Comparison of ENCODE assay signal across 19 cellular contexts in the genomic region with DNA sequence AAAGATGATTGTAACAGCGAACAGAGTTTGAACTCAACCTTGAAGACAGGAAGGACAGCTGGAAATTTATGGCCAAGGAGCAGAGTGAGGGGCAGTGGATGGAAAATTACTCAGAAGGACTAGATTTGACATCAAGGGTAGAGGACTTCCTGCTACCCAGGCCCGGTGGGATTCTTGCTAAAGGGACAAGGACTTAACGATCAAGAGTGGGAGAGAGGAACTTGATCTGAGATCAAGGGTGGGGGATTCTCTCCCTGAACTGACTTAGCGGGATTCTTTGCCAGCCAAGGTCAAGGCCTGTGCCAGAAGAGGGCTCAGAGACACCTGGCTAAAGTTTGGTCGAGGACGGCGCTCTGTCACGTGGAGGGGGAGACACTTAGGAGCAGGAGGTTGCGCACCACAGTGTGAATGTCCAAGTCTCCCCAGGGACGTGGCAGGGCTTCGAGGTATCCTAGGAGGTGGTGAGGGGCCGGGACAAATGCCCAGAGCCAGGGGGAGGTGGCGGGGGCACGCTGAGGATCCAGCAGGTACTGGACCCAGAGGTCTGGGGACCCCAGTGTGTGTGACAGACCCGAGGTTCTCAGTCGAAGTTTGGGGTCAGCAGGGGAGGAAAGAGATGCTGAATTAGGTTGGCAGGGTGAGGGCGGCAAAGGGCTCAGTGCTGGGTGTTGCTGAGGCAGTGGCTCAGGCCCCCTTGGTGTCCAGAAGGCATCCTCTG. TPM values are rescaled to one million over a fixed set of nuclear protein-coding genes. Genes with fewer than 3 reads are reported as not detected.
DNase-seq lines count a peak whose midpoint lies in the region; ATAC-seq, FAIRE-seq and TF ChIP-seq lines count a peak whose summit lies in the region.
"Had no signal": no experiment of that assay in that cellular context is flagged by ENCODE, and none has a peak within 500 bp of the region (broad histone marks: within the 10 kb centered on the region; RNA-seq: fewer than 3 reads in every experiment).

No MANE protein-coding gene starts in this region.

- no peak for FAIRE-seq in HepG2 (lab: Jason Lieb, UNC)
- FAIRE-seq: GM19239 had no signal

- H3K27me3 Mint-ChIP-seq in osteocyte (ENCODE audit: unreplicated experiment): peaks cover 3% of the 10 kb centered on the region
- H3K27me3 Mint-ChIP-seq: CD4-positive, alpha-beta T cell had no signal

- H3K4me1 Mint-ChIP-seq in osteocyte (ENCODE audit: unreplicated experiment): peaks cover 53% of the 10 kb centered on the region

- DNase-seq in right lobe of liver: peak; percentile 13 to 41 (median 32)
- DNase-seq in HepG2 (ENCODE audit: low spot score): no peak
- DNase-seq in left ventricle myocardium superior: peak; percentile 22
- no peak for DNase-seq in osteocyte (ENCODE audit: extremely low spot score, unreplicated experiment)
- DNase-seq in COLO668 (lab: John Stamatoyannopoulos, UW; ENCODE audit: unreplicated experiment): no peak
- DNase-seq in gastrocnemius medialis: no peak
- DNase-seq in nucleus accumbens (lab: John Stamatoyannopoulos, UW): no peak
- DNase-seq: activated CD4-positive, alpha-beta T cell treated with anti-CD3 and anti-CD28 coated beads for 48 hours; CD4-positive, alpha-beta T cell; foreskin keratinocyte; GF-D8; NCI-H2227 treated with DMSO at 0.1 percent for 48 hours; NCI-H748 treated with DMSO at 0.1 percent for 48 hours; stimulated activated CD4-positive, alpha-beta T cell treated with anti-CD3 and anti-CD28 coated beads, Interleukin-15, amount 100 ng/mL, for 24 hours; T-helper 1 cell had no signal

- H3K27ac Mint-ChIP-seq in osteocyte (ENCODE audit: unreplicated experiment): peak overlapping the region; percentile 36
- H3K27ac Mint-ChIP-seq: CD4-positive, alpha-beta T cell had no signal

- H3K27me3 ChIP-seq in right lobe of liver (no peaks in the 10 kb centered on the region), HepG2 (ENCODE audit: control insufficient read depth in 1 of 2, insufficient read depth in 2 of 2, low read length in 2 of 2) (peaks cover 7 to 58% of the 10 kb centered on the region in 2 experiments; a peak in 4 of 5 replicates), gastrocnemius medialis (peaks cover 0 to 5% (median 3%) of the 10 kb centered on the region in 3 donors)
- H3K27me3 ChIP-seq: adrenal gland had no signal

- no peaks in the 10 kb centered on the region for H3K79me2 ChIP-seq in HepG2 (ENCODE audit: insufficient read depth, low read length)

- ATAC-seq in right lobe of liver (no peak), HepG2 (no peak), left ventricle myocardium superior (no peak), gastrocnemius medialis (no peak), HG03097 (IDR thresholded peaks at IDR 0.05; ENCODE audit: low FRiP score, unreplicated experiment) (no peak)
- ATAC-seq: foreskin keratinocyte had no signal

- H3K9me3 Mint-ChIP-seq in osteocyte (ENCODE audit: unreplicated experiment): no peaks in the 10 kb centered on the region
- H3K9me3 Mint-ChIP-seq: CD4-positive, alpha-beta T cell; neural crest cell had no signal

- H3K4me1 ChIP-seq in right lobe of liver: no peaks in the 10 kb centered on the region
- H3K4me1 ChIP-seq in HepG2 (ENCODE audit: insufficient read depth, low read length): no peaks in the 10 kb centered on the region
- peaks cover 14 to 15% of the 10 kb centered on the region in 2 donors for H3K4me1 ChIP-seq in gastrocnemius medialis

- H3K27ac ChIP-seq in right lobe of liver (no peak overlapping the region), HepG2 (ENCODE audit: extremely low read length, insufficient read depth, low read length) (no peak overlapping the region), gastrocnemius medialis (no peak overlapping the region)
- H3K27ac ChIP-seq: adrenal gland, foreskin keratinocyte had no signal

- H3K4me3 ChIP-seq in right lobe of liver: no peak overlapping the region
- no peak overlapping the region for H3K4me3 ChIP-seq in HepG2 (replicated peaks in 1 of 3; ENCODE audit: insufficient read depth in 1 of 3, low read depth in 2 of 3, low read length in 3 of 3)
- H3K4me3 ChIP-seq in gastrocnemius medialis: no peak overlapping the region
- H3K4me3 ChIP-seq: adrenal gland had no signal

- TF ChIP-seq CTCF in right lobe of liver (IDR thresholded peaks at IDR 0.05): no peak
- TF ChIP-seq CTCF in HepG2 (CRISPR knock-in tag; IDR thresholded peaks at IDR 0.05): no peak
- TF ChIP-seq CTCF in osteocyte (IDR thresholded peaks at IDR 0.05): no peak
- no peak for TF ChIP-seq CTCF in gastrocnemius medialis (IDR thresholded peaks at IDR 0.05 in 4 of 5, conservative IDR thresholded peaks at IDR 0.05 in 1 of 5)

- TF ChIP-seq EP300 in HepG2 (IDR thresholded peaks at IDR 0.05; ENCODE audit: low read depth in 2 of 2, low read length in 2 of 2): no peak
- TF ChIP-seq EP300 in HepG2 (CRISPR knock-in tag; IDR thresholded peaks at IDR 0.05; ENCODE audit: borderline replicate concordance): no peak

- H4K20me1 ChIP-seq in HepG2 (ENCODE audit: insufficient read depth, low read length): no peaks in the 10 kb centered on the region

- H3K9me3 ChIP-seq in right lobe of liver (no peaks in the 10 kb centered on the region), HepG2 (ENCODE audit: low read length) (no peaks in the 10 kb centered on the region), gastrocnemius medialis (no peaks in the 10 kb centered on the region)
- H3K9me3 ChIP-seq: adrenal gland had no signal

- H3K4me2 ChIP-seq in HepG2 (ENCODE audit: low read depth, low read length): no peak overlapping the region

- CTCF ChIA-PET in HepG2 (lab: Yijun Ruan, JAX; ENCODE audit: low intra/inter-chr PET ratio, low total read pairs): no interaction called here

- H3K4me3 Mint-ChIP-seq in osteocyte (ENCODE audit: unreplicated experiment): no peak overlapping the region
- H3K4me3 Mint-ChIP-seq: CD4-positive, alpha-beta T cell; neural crest cell had no signal

- TF ChIP-seq RAD21 in HepG2 (CRISPR knock-in tag; IDR thresholded peaks at IDR 0.05): no peak

- H3K36me3 ChIP-seq in right lobe of liver (no peaks in the 10 kb centered on the region), HepG2 (replicated peaks in 1 of 2; ENCODE audit: control insufficient read depth in 1 of 2, insufficient read depth in 2 of 2, low read length in 2 of 2) (no peaks in the 10 kb centered on the region), gastrocnemius medialis (no peaks in the 10 kb centered on the region)
- H3K36me3 ChIP-seq: adrenal gland had no signal

- BruUV-seq in HepG2 (replicated peaks; lab: Mats Ljungman, UMichigan): no TSS peak

- no peak overlapping the region for H2AFZ ChIP-seq in HepG2 (ENCODE audit: low read length)

- H3K36me3 Mint-ChIP-seq in osteocyte (ENCODE audit: unreplicated experiment): no peaks in the 10 kb centered on the region

- no peak overlapping the region for H3K9ac ChIP-seq in HepG2 (ENCODE audit: insufficient read depth, low read depth, low read length)

- WGBS in right lobe of liver (ENCODE audit: insufficient coverage, low coverage, low lambda C conversion rate, missing lambda C conversion rate): 36% methylated on average over 6 of the region's 17 CpGs
- WGBS in HepG2 (ENCODE audit: low lambda C conversion rate): 17% methylated on average over 13 of the region's 17 CpGs

- intact Hi-C loops in right lobe of liver (cut with DNase I): no loop called here
- intact Hi-C loops in HepG2 (cut with micrococcal nuclease; ENCODE audit: unreplicated experiment): no loop called here
- intact Hi-C loops in left ventricle myocardium superior (cut with micrococcal nuclease): no loop called here
- intact Hi-C loops in gastrocnemius medialis (cut with DNase I; ENCODE audit: low total_unique reads): no loop called here

- TF ChIP-seq POLR2A in right lobe of liver (IDR thresholded peaks at IDR 0.05) (no peak), HepG2 (IDR thresholded peaks at IDR 0.05; ENCODE audit: insufficient read depth in 1 of 2, low read depth in 2 of 2, low read length in 2 of 2) (no peak), gastrocnemius medialis (IDR thresholded peaks at IDR 0.05) (no peak)

- POLR2A ChIA-PET in HepG2 (lab: Yijun Ruan, JAX): no interaction called here

- in situ Hi-C loops in HepG2 (cut with HindIII; ENCODE audit: extremely low pct_ligation_motif_present, low pct_unique_long_range_greater_than_20kb): loop anchor here (10.0 kb wide), 1 partner anchor 266 kb away; no protein-coding TSS in a partner anchor
- in situ Hi-C loops in gastrocnemius medialis (cut with MboI; ENCODE audit: low sequenced_read_pairs in 4 of 4): no loop called here

TF ChIP-seq in HepG2, 621 proteins besides CTCF, POLR2A, EP300 and RAD21 (continues in another document):
- no peak for TF ChIP-seq HOXD1 (CRISPR knock-in tag; IDR thresholded peaks at IDR 0.05)

RNA-seq across cellular contexts. Expression of a gene that starts 46.1 kb away (rescaled TPM):
- total RNA-seq in right lobe of liver: under 1 TPM; 0.05 to 0.31 (median 0.17) TPM
- not detected in 2 replicates for total RNA-seq in HepG2 (2016; rRNA removed; fragmentation: Illumina TruSeq; extraction: Trizol)
- not detected in 2 replicates for total RNA-seq in HepG2 (2016; cell fraction: cytosol; rRNA removed; fragmentation: Illumina TruSeq; extraction: Trizol; ENCODE audit: low read depth)
- total RNA-seq in HepG2 (2016; cell fraction: insoluble cytoplasmic fraction; rRNA removed; fragmentation: Illumina TruSeq; extraction: Trizol): not detected in 2 replicates
- not detected in 2 replicates for total RNA-seq in HepG2 (2016; cell fraction: membrane; rRNA removed; fragmentation: Illumina TruSeq; extraction: Trizol)
- total RNA-seq in HepG2 (2016; cell fraction: nucleus; rRNA removed; fragmentation: Illumina TruSeq; extraction: Trizol): not detected in 2 replicates
- not detected in 2 replicates for polyA plus RNA-seq in HepG2 (2011; rRNA removed)
- not detected in 2 replicates for polyA plus RNA-seq in HepG2 (2011; cell fraction: cytosol; rRNA removed)
- polyA plus RNA-seq in HepG2 (2011; cell fraction: nucleus; rRNA removed): not detected in 2 replicates
- not detected in 2 replicates for polyA plus RNA-seq in HepG2 (2012)
- not detected in 2 replicates for polyA plus RNA-seq in HepG2 (2016; cell fraction: cytosol; fragmentation: Illumina TruSeq; extraction: Trizol; ENCODE audit: low read depth)
- not detected in 2 replicates for polyA plus RNA-seq in HepG2 (2016; cell fraction: insoluble cytoplasmic fraction; fragmentation: Illumina TruSeq; extraction: Trizol; ENCODE audit: low read depth)
- not detected in 2 replicates for polyA plus RNA-seq in HepG2 (2016; cell fraction: membrane; fragmentation: Illumina TruSeq; extraction: Trizol; ENCODE audit: low read depth)
- not detected in 2 replicates for polyA plus RNA-seq in HepG2 (2016; cell fraction: nucleus; fragmentation: Illumina TruSeq; extraction: Trizol; ENCODE audit: insufficient read depth, low read depth)
- polyA minus RNA-seq in HepG2 (2011; rRNA and poly(A)+ RNA removed; ENCODE audit: low replicate concordance): 0.04 and 16.2 TPM in 2 replicates
- 0.09 TPM in 1 of 2 replicates, not detected in the other for polyA minus RNA-seq in HepG2 (2011; cell fraction: cytosol; rRNA and poly(A)+ RNA removed)
- not detected in 2 replicates for polyA minus RNA-seq in HepG2 (2011; cell fraction: nucleus; rRNA and poly(A)+ RNA removed)
- total RNA-seq in left ventricle myocardium superior: 0.55 TPM
- 5.0 and 6.1 TPM in 2 replicates for total RNA-seq in osteocyte
- total RNA-seq in gastrocnemius medialis: under 1 TPM in 2 of 4 donors, not detected in 2; 0.03 to 0.10 TPM
- total RNA-seq: CD4-positive, alpha-beta T cell; foreskin keratinocyte had no signal

Comparison
In these comparisons a context has a peak if more than half of its experiments do, and no peak if none do; other contexts are left out.
1. DNase-seq: peak in right lobe of liver (3 of 3) and left ventricle myocardium superior (single experiment); none in HepG2 (single experiment), osteocyte (single experiment), COLO668 (single experiment), gastrocnemius medialis (0 of 2) and nucleus accumbens (0 of 56).